Comparison of ENCODE assay signal across 9 cellular contexts in the genomic region with DNA sequence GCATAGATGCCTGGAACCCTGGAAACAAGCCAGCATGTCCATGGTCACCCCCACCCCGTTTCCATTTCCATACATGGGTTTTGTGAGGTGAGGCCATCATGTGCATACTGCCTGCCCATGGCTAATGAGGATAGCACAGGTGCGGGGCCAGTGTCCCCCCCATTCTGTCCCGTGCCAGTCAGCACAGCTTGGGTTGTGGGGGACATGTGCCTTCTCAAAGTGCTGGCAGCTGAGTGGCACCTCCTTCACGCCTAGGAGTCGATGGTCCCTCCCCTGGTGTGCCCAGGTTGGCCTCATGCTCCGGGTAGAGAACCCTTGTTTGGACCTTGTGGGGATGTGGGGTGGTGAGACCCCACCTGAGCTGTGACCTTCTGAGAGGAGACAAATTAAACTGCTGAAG. TPM values are rescaled to one million over a fixed set of nuclear protein-coding genes. Genes with fewer than 3 reads are reported as not detected.
DNase-seq lines count a peak whose midpoint lies in the region; ATAC-seq and TF ChIP-seq lines count a peak whose summit lies in the region.
"Had no signal": no experiment of that assay in that cellular context is flagged by ENCODE, and none has a peak within 500 bp of the region (broad histone marks: within the 10 kb centered on the region; RNA-seq: fewer than 3 reads in every experiment).

No MANE protein-coding gene starts in this region.

- peaks cover 99% of the 10 kb centered on the region for H3K79me2 ChIP-seq in mammary epithelial cell (ENCODE audit: insufficient read depth, low read length)

- H3K36me3 Mint-ChIP-seq in stimulated activated naive CD8-positive, alpha-beta T cell treated with anti-CD3 and anti-CD28 coated beads, Interleukin-15, Interleukin-2, amounts not matched to agents 100 ng/mL and 50 ng/mL, for 24 hours (ENCODE audit: low read depth), result peaks cover 46% of the 10 kb centered on the region

- 55% methylated on average over 5 of the region's 6 CpGs for WGBS in mammary epithelial cell (ENCODE audit: low coverage, missing lambda C conversion rate)

- no peak for ATAC-seq in stimulated activated naive CD8-positive, alpha-beta T cell treated with anti-CD3 and anti-CD28 coated beads, Interleukin-15, amount 100 ng/mL, for 72 hours
- ATAC-seq in lower lobe of right lung, result peak; percentile 6 to 24

- no peak overlapping the region for H2AFZ ChIP-seq in mammary epithelial cell (ENCODE audit: low read depth, low read length)

- no peak for DNase-seq in stimulated activated naive CD8-positive, alpha-beta T cell treated with anti-CD3 and anti-CD28 coated beads, Interleukin-15, amount 100 ng/mL, for 72 hours
- no peak for DNase-seq in mammary epithelial cell
- DNase-seq in lower lobe of right lung, result no peak
- no peak for DNase-seq in NCI-H2196 treated with DMSO at 0.1 percent for 48 hours (lab: John Stamatoyannopoulos, UW; ENCODE audit: unreplicated experiment)
- no peak for DNase-seq in DMS153 (lab: John Stamatoyannopoulos, UW)
- no peak for DNase-seq in NCI-H1694 treated with DMSO at 0.1 percent for 48 hours (lab: John Stamatoyannopoulos, UW)
- DNase-seq in NCI-H510A treated with DMSO at 0.1 percent for 48 hours (lab: John Stamatoyannopoulos, UW), result no peak

- H3K4me1 ChIP-seq in mammary epithelial cell (ENCODE audit: insufficient read depth, low read length), result peaks cover 15% of the 10 kb centered on the region
- peaks cover 87% of the 10 kb centered on the region for H3K4me1 ChIP-seq in lower lobe of right lung

- peak overlapping the region; percentile 46 for H3K27ac Mint-ChIP-seq in stimulated activated naive CD8-positive, alpha-beta T cell treated with anti-CD3 and anti-CD28 coated beads, Interleukin-15, Interleukin-2, amounts not matched to agents 100 ng/mL and 50 ng/mL, for 24 hours
- peak overlapping the region in 1 of 2 donors; percentile 8 for H3K27ac Mint-ChIP-seq in stimulated activated naive CD8-positive, alpha-beta T cell treated with anti-CD3 and anti-CD28 coated beads, Interleukin-15, amount 100 ng/mL, for 72 hours

- peak overlapping the region; percentile 3 for H3K4me2 ChIP-seq in mammary epithelial cell (ENCODE audit: insufficient read depth, low read depth, low read length)

- dilution Hi-C loops in mammary epithelial cell (cut with HindIII; ENCODE audit: low sequenced_read_pairs), result no loop called here

- H3K27ac ChIP-seq in mammary epithelial cell (ENCODE audit: insufficient read depth, low read depth, low read length), result no peak overlapping the region
- no peak overlapping the region for H3K27ac ChIP-seq in lower lobe of right lung

- TF ChIP-seq CTCF in mammary epithelial cell (conservative IDR thresholded peaks at IDR 0.05 in 1 of 2, IDR thresholded peaks at IDR 0.05 in 1 of 2; ENCODE audit: extremely low read depth in 1 of 2, insufficient read depth in 1 of 2, low read depth in 1 of 2, low read length in 2 of 2) (no peak), lower lobe of right lung (IDR thresholded peaks at IDR 0.05) (no peak)

- H3K4me3 Mint-ChIP-seq in stimulated activated naive CD8-positive, alpha-beta T cell treated with anti-CD3 and anti-CD28 coated beads, Interleukin-15, Interleukin-2, amounts not matched to agents 100 ng/mL and 50 ng/mL, for 24 hours, result no peak overlapping the region
- peak overlapping the region in 1 of 2 donors; percentile 34 for H3K4me3 Mint-ChIP-seq in stimulated activated naive CD8-positive, alpha-beta T cell treated with anti-CD3 and anti-CD28 coated beads, Interleukin-15, amount 100 ng/mL, for 72 hours

- H3K4me1 Mint-ChIP-seq in stimulated activated naive CD8-positive, alpha-beta T cell treated with anti-CD3 and anti-CD28 coated beads, Interleukin-15, Interleukin-2, amounts not matched to agents 100 ng/mL and 50 ng/mL, for 24 hours (ENCODE audit: low read depth), result peaks cover 81% of the 10 kb centered on the region
- H3K4me1 Mint-ChIP-seq in stimulated activated naive CD8-positive, alpha-beta T cell treated with anti-CD3 and anti-CD28 coated beads, Interleukin-15, amount 100 ng/mL, for 72 hours, result peaks cover 93% of the 10 kb centered on the region

- H3K27me3 ChIP-seq in mammary epithelial cell (ENCODE audit: insufficient read depth, low read length) (no peaks in the 10 kb centered on the region), lower lobe of right lung (ENCODE audit: low read depth) (no peaks in the 10 kb centered on the region)

- no peak overlapping the region for H3K9ac ChIP-seq in mammary epithelial cell (ENCODE audit: insufficient read depth, low read length)

- no TSS peak for BruUV-seq in mammary epithelial cell (replicated peaks; lab: Mats Ljungman, UMichigan)

- peaks cover 1% of the 10 kb centered on the region for H3K36me3 ChIP-seq in mammary epithelial cell (ENCODE audit: insufficient read depth, low read length)
- no peaks in the 10 kb centered on the region for H3K36me3 ChIP-seq in lower lobe of right lung

- intact Hi-C loops in mammary epithelial cell (cut with micrococcal nuclease) (no loop called here), lower lobe of right lung (cut with DNase I) (no loop called here)

- in situ Hi-C loops in mammary epithelial cell (cut with MboI; ENCODE audit: low sequenced_read_pairs in 2 of 2), result no loop called here

- CTCF ChIA-PET in mammary epithelial cell (lab: Charles Lee; ENCODE audit: low non-redundant PET), result interaction anchor here (0.6 kb wide), 2 partner anchors 28 to 53 kb away, joined by 3 to 4 read pairs; no protein-coding TSS in a partner anchor

- H3K27me3 Mint-ChIP-seq in stimulated activated naive CD8-positive, alpha-beta T cell treated with anti-CD3 and anti-CD28 coated beads, Interleukin-15, Interleukin-2, amounts not matched to agents 100 ng/mL and 50 ng/mL, for 24 hours, result no peaks in the 10 kb centered on the region
- no peaks in the 10 kb centered on the region for H3K27me3 Mint-ChIP-seq in stimulated activated naive CD8-positive, alpha-beta T cell treated with anti-CD3 and anti-CD28 coated beads, Interleukin-15, amount 100 ng/mL, for 72 hours

- H3K9me3 Mint-ChIP-seq in stimulated activated naive CD8-positive, alpha-beta T cell treated with anti-CD3 and anti-CD28 coated beads, Interleukin-15, Interleukin-2, amounts not matched to agents 100 ng/mL and 50 ng/mL, for 24 hours, result no peaks in the 10 kb centered on the region
- no peaks in the 10 kb centered on the region for H3K9me3 Mint-ChIP-seq in stimulated activated naive CD8-positive, alpha-beta T cell treated with anti-CD3 and anti-CD28 coated beads, Interleukin-15, amount 100 ng/mL, for 72 hours
- H3K9me3 Mint-ChIP-seq: neural crest cell had no signal

- H3K4me3 ChIP-seq in mammary epithelial cell (replicated peaks in 1 of 3; ENCODE audit: insufficient read depth in 1 of 3, low read depth in 2 of 3, low read length in 3 of 3) (no peak overlapping the region), lower lobe of right lung (no peak overlapping the region)

- H3K9me3 ChIP-seq in mammary epithelial cell (replicated peaks; ENCODE audit: insufficient read depth, low read length) (no peaks in the 10 kb centered on the region), lower lobe of right lung (no peaks in the 10 kb centered on the region)

- H4K20me1 ChIP-seq in mammary epithelial cell (ENCODE audit: insufficient read depth, low read length), result peaks cover 9% of the 10 kb centered on the region

RNA-seq across cellular contexts. Expression of gene YY1, which starts 7.2 kb away (rescaled TPM):
- total RNA-seq in mammary epithelial cell (10 to 100 TPM; 42.3 to 67.0 TPM), lower lobe of right lung (74.8 TPM)
- 30.3 TPM for polyA plus RNA-seq in mammary epithelial cell
- polyA minus RNA-seq in mammary epithelial cell, result 33.8 TPM
